Comparison of ENCODE assay signal across 1 cellular context in the genomic region with DNA sequence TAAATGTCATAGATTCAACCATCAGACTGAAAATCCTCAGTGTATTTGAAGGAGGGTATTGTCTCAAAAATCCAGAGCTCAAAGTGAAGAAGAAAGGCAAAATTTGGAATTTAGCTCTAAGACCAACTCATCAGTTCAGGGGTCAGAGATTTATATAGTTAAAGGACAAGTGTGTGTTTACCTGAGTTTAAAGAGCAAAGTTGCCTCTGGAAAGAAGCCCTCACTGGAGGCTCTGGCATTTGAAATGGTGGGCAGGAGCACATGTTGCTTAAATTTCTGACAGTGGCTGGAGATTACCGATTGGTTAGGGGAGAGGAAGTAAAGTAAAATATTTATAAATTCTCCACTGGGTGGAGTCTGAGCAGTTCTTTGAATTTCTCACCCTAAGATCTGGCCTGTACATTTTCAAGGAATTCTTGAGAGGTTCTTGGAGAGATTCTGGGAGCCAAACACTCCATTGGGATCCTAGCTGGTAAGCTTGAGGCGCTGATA.
TF ChIP-seq lines count a peak whose summit lies in the region.

KYNU (plus strand) TSS at position 400 of the 492 bp plus-strand sequence. CDS start 7,704 bp downstream, outside the sequence.

TF ChIP-seq in HepG2, 621 proteins besides CTCF, POLR2A, EP300 and RAD21 (continued from another document and continues in another):
- TF ChIP-seq ZNF770 (CRISPR knock-in tag; IDR thresholded peaks at IDR 0.05) (peak; percentile 50), ARNTL (CRISPR knock-in tag; IDR thresholded peaks at IDR 0.05) (0 out of 2 replicates have a peak, but pooled peaks have one; percentile 40), ZNF180 (CRISPR knock-in tag; IDR thresholded peaks at IDR 0.05; ENCODE audit: borderline replicate concordance, low read depth) (no peak), CBFB (CRISPR knock-in tag; IDR thresholded peaks at IDR 0.05) (no peak), ZNF232 (CRISPR knock-in tag; IDR thresholded peaks at IDR 0.05; ENCODE audit: borderline replicate concordance) (peak; percentile 35; the same call in 1 of the 2 replicates), FOXP4 (CRISPR knock-in tag; IDR thresholded peaks at IDR 0.05) (peak; percentile 74), SNAPC5 (CRISPR knock-in tag; IDR thresholded peaks at IDR 0.05; ENCODE audit: borderline replicate concordance) (no peak), ARNT (IDR thresholded peaks at IDR 0.05) (no peak), ZNF350 (CRISPR knock-in tag; IDR thresholded peaks at IDR 0.05; ENCODE audit: borderline replicate concordance, low read depth) (no peak), ZNF816 (CRISPR knock-in tag; IDR thresholded peaks at IDR 0.05; ENCODE audit: borderline replicate concordance) (no peak), HDAC1 (CRISPR knock-in tag; IDR thresholded peaks at IDR 0.05) (peak; percentile 73), KLF11 (CRISPR knock-in tag; IDR thresholded peaks at IDR 0.05) (no peak), ZNF138 (CRISPR knock-in tag; IDR thresholded peaks at IDR 0.05; ENCODE audit: low read depth) (no peak), ZNF251 (CRISPR knock-in tag; IDR thresholded peaks at IDR 0.05) (no peak), ZNF557 (CRISPR knock-in tag; IDR thresholded peaks at IDR 0.05) (no peak), ZNF17 (CRISPR knock-in tag; IDR thresholded peaks at IDR 0.05) (no peak), SMAD9 (CRISPR knock-in tag; IDR thresholded peaks at IDR 0.05) (no peak), HMG20A (CRISPR knock-in tag; IDR thresholded peaks at IDR 0.05; ENCODE audit: borderline replicate concordance) (peak; percentile 57; the same call in 1 of the 2 replicates), ZNF569 (CRISPR knock-in tag; IDR thresholded peaks at IDR 0.05; ENCODE audit: borderline replicate concordance) (no peak), GATAD1 (CRISPR knock-in tag; IDR thresholded peaks at IDR 0.05) (no peak), ZNF253 (CRISPR knock-in tag; IDR thresholded peaks at IDR 0.05; ENCODE audit: borderline replicate concordance) (no peak), ZNF879 (CRISPR knock-in tag; IDR thresholded peaks at IDR 0.05) (no peak), DRAP1 (CRISPR knock-in tag; IDR thresholded peaks at IDR 0.05) (peak; percentile 61), ADNP (CRISPR knock-in tag; IDR thresholded peaks at IDR 0.05) (no peak), ZNF878 (CRISPR knock-in tag; IDR thresholded peaks at IDR 0.05) (no peak), ZNF709 (CRISPR knock-in tag; IDR thresholded peaks at IDR 0.05) (no peak), NFIC (IDR thresholded peaks at IDR 0.05; ENCODE audit: low read length) (peak; percentile 70; the same call in 1 of the 2 replicates), CREM (IDR thresholded peaks at IDR 0.05) (peak; percentile 54; the same call in 1 of the 2 replicates), CREM (CRISPR knock-in tag; IDR thresholded peaks at IDR 0.05) (no peak), ZNF761 (CRISPR knock-in tag; conservative IDR thresholded peaks at IDR 0.05) (no peak), HHEX (CRISPR knock-in tag; IDR thresholded peaks at IDR 0.05) (no peak), ZNF513 (CRISPR knock-in tag; conservative IDR thresholded peaks at IDR 0.05) (no peak), NCOR1 (IDR thresholded peaks at IDR 0.05; ENCODE audit: borderline replicate concordance, low read length) (peak; percentile 72), THAP11 (CRISPR knock-in tag; IDR thresholded peaks at IDR 0.05) (peak; percentile 46; the same call in 1 of the 2 replicates), CBX5 (CRISPR knock-in tag; IDR thresholded peaks at IDR 0.05; ENCODE audit: borderline replicate concordance) (no peak), NR2C2 (CRISPR knock-in tag; IDR thresholded peaks at IDR 0.05; ENCODE audit: borderline replicate concordance) (peak; percentile 74), ZMAT3 (CRISPR knock-in tag; conservative IDR thresholded peaks at IDR 0.05) (no peak), NR2F2 (IDR thresholded peaks at IDR 0.05; ENCODE audit: borderline replicate concordance, low read depth) (peak; percentile 72; the same call in 1 of the 2 replicates), RARA (CRISPR knock-in tag; IDR thresholded peaks at IDR 0.05) (no peak), PAX8 (CRISPR knock-in tag; IDR thresholded peaks at IDR 0.05; ENCODE audit: borderline replicate concordance) (no peak), HNRNPK (IDR thresholded peaks at IDR 0.05; ENCODE audit: low read depth, low read length, poor library complexity, severe bottlenecking) (no peak), ZNF672 (CRISPR knock-in tag; IDR thresholded peaks at IDR 0.05) (no peak), ZSCAN31 (CRISPR knock-in tag; IDR thresholded peaks at IDR 0.05; ENCODE audit: low read depth) (no peak), ZFP90 (CRISPR knock-in tag; IDR thresholded peaks at IDR 0.05; ENCODE audit: borderline replicate concordance) (no peak)
- TF ChIP-seq, protein P1, sequence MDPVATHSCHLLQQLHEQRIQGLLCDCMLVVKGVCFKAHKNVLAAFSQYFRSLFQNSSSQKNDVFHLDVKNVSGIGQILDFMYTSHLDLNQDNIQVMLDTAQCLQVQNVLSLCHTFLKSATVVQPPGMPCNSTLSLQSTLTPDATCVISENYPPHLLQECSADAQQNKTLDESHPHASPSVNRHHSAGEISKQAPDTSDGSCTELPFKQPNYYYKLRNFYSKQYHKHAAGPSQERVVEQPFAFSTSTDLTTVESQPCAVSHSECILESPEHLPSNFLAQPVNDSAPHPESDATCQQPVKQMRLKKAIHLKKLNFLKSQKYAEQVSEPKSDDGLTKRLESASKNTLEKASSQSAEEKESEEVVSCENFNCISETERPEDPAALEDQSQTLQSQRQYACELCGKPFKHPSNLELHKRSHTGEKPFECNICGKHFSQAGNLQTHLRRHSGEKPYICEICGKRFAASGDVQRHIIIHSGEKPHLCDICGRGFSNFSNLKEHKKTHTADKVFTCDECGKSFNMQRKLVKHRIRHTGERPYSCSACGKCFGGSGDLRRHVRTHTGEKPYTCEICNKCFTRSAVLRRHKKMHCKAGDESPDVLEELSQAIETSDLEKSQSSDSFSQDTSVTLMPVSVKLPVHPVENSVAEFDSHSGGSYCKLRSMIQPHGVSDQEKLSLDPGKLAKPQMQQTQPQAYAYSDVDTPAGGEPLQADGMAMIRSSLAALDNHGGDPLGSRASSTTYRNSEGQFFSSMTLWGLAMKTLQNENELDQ (CRISPR knock-in tag; IDR thresholded peaks at IDR 0.05; ENCODE audit: borderline replicate concordance), result no peak
- TF ChIP-seq, protein P2, sequence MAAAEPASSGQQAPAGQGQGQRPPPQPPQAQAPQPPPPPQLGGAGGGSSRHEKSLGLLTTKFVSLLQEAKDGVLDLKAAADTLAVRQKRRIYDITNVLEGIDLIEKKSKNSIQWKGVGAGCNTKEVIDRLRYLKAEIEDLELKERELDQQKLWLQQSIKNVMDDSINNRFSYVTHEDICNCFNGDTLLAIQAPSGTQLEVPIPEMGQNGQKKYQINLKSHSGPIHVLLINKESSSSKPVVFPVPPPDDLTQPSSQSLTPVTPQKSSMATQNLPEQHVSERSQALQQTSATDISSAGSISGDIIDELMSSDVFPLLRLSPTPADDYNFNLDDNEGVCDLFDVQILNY (CRISPR knock-in tag; conservative IDR thresholded peaks at IDR 0.05), result no peak
- TF ChIP-seq, protein P3, sequence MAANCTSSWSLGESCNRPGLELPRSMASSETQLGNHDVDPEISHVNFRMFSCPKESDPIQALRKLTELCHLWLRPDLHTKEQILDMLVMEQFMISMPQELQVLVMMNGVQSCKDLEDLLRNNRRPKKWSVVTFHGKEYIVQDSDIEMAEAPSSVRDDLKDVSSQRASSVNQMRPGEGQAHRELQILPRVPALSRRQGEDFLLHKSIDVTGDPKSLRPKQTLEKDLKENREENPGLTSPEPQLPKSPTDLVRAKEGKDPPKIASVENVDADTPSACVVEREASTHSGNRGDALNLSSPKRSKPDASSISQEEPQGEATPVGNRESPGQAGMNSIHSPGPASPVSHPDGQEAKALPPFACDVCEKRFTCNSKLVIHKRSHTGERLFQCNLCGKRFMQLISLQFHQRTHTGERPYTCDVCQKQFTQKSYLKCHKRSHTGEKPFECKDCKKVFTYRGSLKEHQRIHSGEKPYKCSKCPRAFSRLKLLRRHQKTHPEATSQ (CRISPR knock-in tag; IDR thresholded peaks at IDR 0.05; ENCODE audit: borderline replicate concordance), result peak; percentile 65; the same call in 1 of the 2 replicates
